37 cellular contexts compared by ENCODE assay signal in the genomic region with DNA sequence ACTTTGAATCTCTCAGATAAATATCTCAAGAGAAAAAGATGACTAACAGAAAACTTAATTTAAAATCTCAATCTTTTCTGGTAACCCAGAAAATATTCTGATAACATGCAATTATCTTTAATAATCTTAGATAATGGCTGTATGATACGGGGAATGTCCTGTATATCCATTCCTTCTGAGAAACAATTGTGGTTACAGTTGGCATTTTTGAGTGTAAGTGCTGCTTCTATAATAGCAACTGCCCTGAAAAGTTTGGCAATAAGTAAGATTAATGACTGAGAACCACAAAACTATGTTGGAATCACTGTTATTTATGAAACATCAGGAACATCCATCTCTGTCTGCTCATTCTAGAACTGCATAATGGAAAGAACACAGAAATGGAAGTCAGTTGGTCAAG.
"Had no signal": no experiment of that assay in that cellular context is flagged by ENCODE, and none has a peak within 500 bp of the region (broad histone marks: within the 10 kb centered on the region; RNA-seq: fewer than 3 reads in every experiment).

No MANE protein-coding gene starts in this region.

- DNase-seq: activated effector memory CD4-positive, alpha-beta T cell treated with anti-CD3 and anti-CD28 coated beads, Interleukin-2, amount 50 U/mL, for 16 hours; activated effector memory CD4-positive, alpha-beta T cell treated with Interleukin-2 at 50 U/mL for 16 hours; activated gamma-delta T cell; activated gamma-delta T cell treated with Interleukin-2 at 50 U/mL for 16 hours; activated naive CD4-positive, alpha-beta T cell; activated naive CD4-positive, alpha-beta T cell treated with anti-CD3 and anti-CD28 coated beads for 36 hours; activated naive CD4-positive, alpha-beta T cell treated with anti-CD3 and anti-CD28 coated beads, Interleukin-2, amount 10 ng/mL, durations not matched to agents 7 days and 5 days; activated naive CD4-positive, alpha-beta T cell treated with anti-CD3 and anti-CD28 coated beads, Interleukin-2, amount 50 U/mL, for 16 hours; activated naive CD4-positive, alpha-beta T cell treated with Interleukin-2 at 50 U/mL for 16 hours; activated naive CD8-positive, alpha-beta T cell treated with anti-CD3 and anti-CD28 coated beads for 36 hours; activated naive CD8-positive, alpha-beta T cell treated with anti-CD3 and anti-CD28 coated beads, Interleukin-2, amount 10 ng/mL, durations not matched to agents 7 days and 5 days; activated naive CD8-positive, alpha-beta T cell treated with anti-CD3 and anti-CD28 coated beads, Interleukin-2, amount 50 U/mL, for 24 hours; activated T-cell treated with anti-CD3 and anti-CD28 coated beads, Interleukin-2, amount 50 U/mL, for 24 hours; activated T-cell treated with anti-CD3 and anti-CD28 coated beads, Interleukin-2, amount 50 U/mL, for 4 hours; activated T-cell treated with anti-CD3 and anti-CD28 coated beads, Interleukin-2, amount 50 U/mL, for 48 hours; activated T-cell treated with anti-CD3 and anti-CD28 coated beads, Interleukin-2, amount 50 U/mL, for 72 hours; adrenal gland; amniotic stem cell; amygdala; anterior cingulate cortex; aorta; body of pancreas; brain microvascular endothelial cell; caudate nucleus; central memory CD4-positive, alpha-beta T cell; cerebellar nuclear complex had no signal

- H3K4me3 Mint-ChIP-seq: activated naive CD4-positive, alpha-beta T cell treated with anti-CD3 and anti-CD28 coated beads for 36 hours; activated naive CD4-positive, alpha-beta T cell treated with anti-CD3 and anti-CD28 coated beads, Interleukin-2, amount 10 ng/mL, durations not matched to agents 7 days and 5 days; activated naive CD4-positive, alpha-beta T cell treated with anti-CD3 and anti-CD28 coated beads, Interleukin-2, amount 50 U/mL, for 24 hours; activated naive CD8-positive, alpha-beta T cell; activated naive CD8-positive, alpha-beta T cell treated with anti-CD3 and anti-CD28 coated beads for 36 hours; activated naive CD8-positive, alpha-beta T cell treated with anti-CD3 and anti-CD28 coated beads, Interleukin-2, amount 10 ng/mL, durations not matched to agents 7 days and 5 days; activated naive CD8-positive, alpha-beta T cell treated with anti-CD3 and anti-CD28 coated beads, Interleukin-2, amount 50 U/mL, for 24 hours; activated T-cell treated with anti-CD3 and anti-CD28 coated beads, Interleukin-2, amount 50 U/mL, for 24 hours; activated T-cell treated with anti-CD3 and anti-CD28 coated beads, Interleukin-2, amount 50 U/mL, for 4 hours; activated T-cell treated with anti-CD3 and anti-CD28 coated beads, Interleukin-2, amount 50 U/mL, for 72 hours; activated T-helper 1 cell treated with anti-CD3 and anti-CD28 coated beads, Interleukin-12 subunit alpha, Interleukin-12 subunit beta, Interleukin-2, Interleukin-4 antibody, amounts not matched to agents 30 ng/mL and 10 ng/mL and 1 ng/mL, durations not matched to agents 14 hours and 24 hours and 36 hours; activated T-helper 17 cell treated with anti-CD3 and anti-CD28 coated beads, Interleukin-2, amount 50 U/mL, for 72 hours; brain; central memory CD8-positive, alpha-beta T cell had no signal

- H3K4me1 ChIP-seq: adrenal gland, ascending aorta, body of pancreas, breast epithelium had no signal

- H3K4me3 ChIP-seq: adrenal gland, ascending aorta, body of pancreas, breast epithelium, cardiac muscle cell had no signal

- H3K36me3 Mint-ChIP-seq: activated naive CD4-positive, alpha-beta T cell treated with anti-CD3 and anti-CD28 coated beads, Interleukin-2, amount 10 ng/mL, durations not matched to agents 7 days and 5 days; activated naive CD4-positive, alpha-beta T cell treated with anti-CD3 and anti-CD28 coated beads, Interleukin-2, amount 50 U/mL, for 24 hours; activated naive CD4-positive, alpha-beta T cell treated with anti-CD3 and anti-CD28 coated beads, Interleukin-2, amount 50 U/mL, for 72 hours; activated naive CD8-positive, alpha-beta T cell; activated naive CD8-positive, alpha-beta T cell treated with anti-CD3 and anti-CD28 coated beads for 36 hours; activated naive CD8-positive, alpha-beta T cell treated with anti-CD3 and anti-CD28 coated beads, Interleukin-2, amount 10 ng/mL, durations not matched to agents 7 days and 5 days; brain had no signal

- H3K27ac ChIP-seq: adrenal gland, ascending aorta, body of pancreas, brain microvascular endothelial cell, breast epithelium, cardiac muscle cell had no signal

- H3K27me3 ChIP-seq: adrenal gland, ascending aorta, body of pancreas, brain microvascular endothelial cell, breast epithelium, cardiac muscle cell had no signal

- ATAC-seq: activated naive CD4-positive, alpha-beta T cell treated with anti-CD3 and anti-CD28 coated beads, Interleukin-2, amount 50 U/mL, for 72 hours; activated naive CD8-positive, alpha-beta T cell treated with anti-CD3 and anti-CD28 coated beads, Interleukin-2, amount 50 U/mL, for 24 hours; activated T-cell treated with anti-CD3 and anti-CD28 coated beads, Interleukin-2, amount 50 U/mL, for 4 hours; activated T-cell treated with anti-CD3 and anti-CD28 coated beads, Interleukin-2, amount 50 U/mL, for 72 hours; activated T-helper 17 cell treated with anti-CD3 and anti-CD28 coated beads, Interleukin-2, amount 50 U/mL, for 72 hours; body of pancreas had no signal

- H3K9me3 Mint-ChIP-seq: activated T-helper 1 cell treated with anti-CD3 and anti-CD28 coated beads, Interleukin-12 subunit alpha, Interleukin-12 subunit beta, Interleukin-2, Interleukin-4 antibody, amounts not matched to agents 30 ng/mL and 10 ng/mL and 1 ng/mL, durations not matched to agents 14 hours and 24 hours and 36 hours; activated T-helper 17 cell treated with anti-CD3 and anti-CD28 coated beads, Interleukin-2, amount 50 U/mL, for 72 hours; central memory CD8-positive, alpha-beta T cell had no signal

- H3K27me3 Mint-ChIP-seq: activated naive CD4-positive, alpha-beta T cell treated with anti-CD3 and anti-CD28 coated beads, Interleukin-2, amount 10 ng/mL, durations not matched to agents 7 days and 5 days; activated naive CD4-positive, alpha-beta T cell treated with anti-CD3 and anti-CD28 coated beads, Interleukin-2, amount 50 U/mL, for 24 hours; activated naive CD8-positive, alpha-beta T cell; activated naive CD8-positive, alpha-beta T cell treated with anti-CD3 and anti-CD28 coated beads for 36 hours; activated naive CD8-positive, alpha-beta T cell treated with anti-CD3 and anti-CD28 coated beads, Interleukin-2, amount 10 ng/mL, durations not matched to agents 7 days and 5 days; activated naive CD8-positive, alpha-beta T cell treated with anti-CD3 and anti-CD28 coated beads, Interleukin-2, amount 50 U/mL, for 24 hours; activated T-cell treated with anti-CD3 and anti-CD28 coated beads, Interleukin-2, amount 50 U/mL, for 24 hours; activated T-helper 17 cell treated with anti-CD3 and anti-CD28 coated beads, Interleukin-2, amount 50 U/mL, for 72 hours; brain; central memory CD8-positive, alpha-beta T cell had no signal

- H3K36me3 ChIP-seq: adrenal gland, ascending aorta, brain microvascular endothelial cell, breast epithelium, cardiac muscle cell had no signal

- H3K27ac Mint-ChIP-seq: activated naive CD4-positive, alpha-beta T cell treated with anti-CD3 and anti-CD28 coated beads for 36 hours; activated naive CD4-positive, alpha-beta T cell treated with anti-CD3 and anti-CD28 coated beads, Interleukin-2, amount 10 ng/mL, durations not matched to agents 7 days and 5 days; activated naive CD4-positive, alpha-beta T cell treated with anti-CD3 and anti-CD28 coated beads, Interleukin-2, amount 50 U/mL, for 24 hours; activated naive CD4-positive, alpha-beta T cell treated with anti-CD3 and anti-CD28 coated beads, Interleukin-2, amount 50 U/mL, for 72 hours; activated naive CD8-positive, alpha-beta T cell; activated naive CD8-positive, alpha-beta T cell treated with anti-CD3 and anti-CD28 coated beads for 36 hours; activated naive CD8-positive, alpha-beta T cell treated with anti-CD3 and anti-CD28 coated beads, Interleukin-2, amount 10 ng/mL, durations not matched to agents 7 days and 5 days; activated naive CD8-positive, alpha-beta T cell treated with anti-CD3 and anti-CD28 coated beads, Interleukin-2, amount 50 U/mL, for 24 hours; activated T-cell treated with anti-CD3 and anti-CD28 coated beads, Interleukin-2, amount 50 U/mL, for 24 hours; activated T-cell treated with anti-CD3 and anti-CD28 coated beads, Interleukin-2, amount 50 U/mL, for 72 hours; activated T-helper 1 cell treated with anti-CD3 and anti-CD28 coated beads, Interleukin-12 subunit alpha, Interleukin-12 subunit beta, Interleukin-2, Interleukin-4 antibody, amounts not matched to agents 30 ng/mL and 10 ng/mL and 1 ng/mL, durations not matched to agents 14 hours and 24 hours and 36 hours; activated T-helper 17 cell treated with anti-CD3 and anti-CD28 coated beads, Interleukin-2, amount 50 U/mL, for 72 hours; activated T-helper 2 cell treated with anti-CD3 and anti-CD28 coated beads, Interferon-gamma antibody, Interleukin-2, Interleukin-4, amounts not matched to agents 10 μg/mL and 5 μg/mL and 100 μg/mL, durations not matched to agents 14 hours and 24 hours and 36 hours; brain had no signal

- H3K9me3 ChIP-seq: adrenal gland, ascending aorta, body of pancreas had no signal

- H3K4me1 Mint-ChIP-seq: activated naive CD4-positive, alpha-beta T cell treated with anti-CD3 and anti-CD28 coated beads, Interleukin-2, amount 10 ng/mL, durations not matched to agents 7 days and 5 days; activated naive CD4-positive, alpha-beta T cell treated with anti-CD3 and anti-CD28 coated beads, Interleukin-2, amount 50 U/mL, for 24 hours; activated naive CD8-positive, alpha-beta T cell treated with anti-CD3 and anti-CD28 coated beads for 36 hours; activated naive CD8-positive, alpha-beta T cell treated with anti-CD3 and anti-CD28 coated beads, Interleukin-2, amount 10 ng/mL, durations not matched to agents 7 days and 5 days; activated naive CD8-positive, alpha-beta T cell treated with anti-CD3 and anti-CD28 coated beads, Interleukin-2, amount 50 U/mL, for 24 hours; activated T-helper 17 cell treated with anti-CD3 and anti-CD28 coated beads, Interleukin-2, amount 50 U/mL, for 72 hours; brain; central memory CD8-positive, alpha-beta T cell had no signal
